ENCODE assay signal across 13 cellular contexts in the genomic region with DNA sequence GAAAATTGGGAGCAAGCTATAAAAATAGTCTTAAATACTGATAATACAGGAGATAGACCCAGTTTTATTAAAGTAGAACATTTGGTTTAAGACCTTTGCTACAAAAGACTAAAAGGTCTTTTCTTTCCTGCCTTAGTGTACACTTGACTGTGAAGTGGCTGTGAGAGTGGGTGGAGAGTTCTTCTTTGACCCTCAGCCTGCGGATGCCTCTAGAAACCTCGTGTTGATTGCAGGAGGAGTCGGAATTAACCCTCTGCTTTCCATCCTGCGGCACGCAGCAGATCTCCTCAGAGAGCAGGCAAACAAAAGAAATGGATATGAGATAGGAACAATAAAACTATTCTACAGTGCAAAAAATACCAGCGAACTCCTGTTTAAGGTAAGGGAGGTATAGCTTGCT. TPM values are rescaled to one million over a fixed set of nuclear protein-coding genes. Genes with fewer than 3 reads are reported as not detected.
A peak's percentile ranks its signal among the peaks of the same experiment; 100 is the strongest.
DNase-seq lines count a peak whose midpoint lies in the region; ATAC-seq and TF ChIP-seq lines count a peak whose summit lies in the region.
"Had no signal": no experiment of that assay in that cellular context is flagged by ENCODE, and none has a peak within 500 bp of the region (broad histone marks: within the 10 kb centered on the region; RNA-seq: fewer than 3 reads in every experiment).

No MANE protein-coding gene starts in this region.

- WGBS in lung, 2 donors, result 45 to 66% methylated on average over 6 of the region's 6 CpGs
- WGBS in transverse colon (ENCODE audit: low coverage in 1 of 2), 2 donors, result 61 to 62% methylated on average over 6 of the region's 6 CpGs

- H3K27me3 ChIP-seq in lung (ENCODE audit: control insufficient read depth, insufficient read depth), result no peaks in the 10 kb centered on the region
- H3K27me3 ChIP-seq in transverse colon, result no peaks in the 10 kb centered on the region
- H3K27me3 ChIP-seq: right atrium auricular region, uterus had no signal

- TF ChIP-seq POLR2A in transverse colon (IDR thresholded peaks at IDR 0.05), result no peak

- no peak overlapping the region for H3K27ac ChIP-seq in lung (ENCODE audit: low read depth in 1 of 2, low read length in 1 of 2)
- H3K27ac ChIP-seq in transverse colon, result peak overlapping the region in 3 of 4 donors; percentile 2 to 42 (median 42)
- H3K27ac ChIP-seq: right atrium auricular region, uterus had no signal

- H3K9me3 Mint-ChIP-seq in activated naive CD4-positive, alpha-beta T cell treated with anti-CD3 and anti-CD28 coated beads for 36 hours, result no peaks in the 10 kb centered on the region
- H3K9me3 Mint-ChIP-seq in activated T-helper 1 cell treated with anti-CD3 and anti-CD28 coated beads, Interleukin-12 subunit alpha, Interleukin-12 subunit beta, Interleukin-2, Interleukin-4 antibody, amounts not matched to agents 30 ng/mL and 10 ng/mL and 1 ng/mL, durations not matched to agents 14 hours and 24 hours and 36 hours, result no peaks in the 10 kb centered on the region

- in situ Hi-C loops in transverse colon (cut with MboI; ENCODE audit: low pct_ligation_motif_present in 1 of 4, low pct_unique_long_range_greater_than_20kb in 1 of 4, low sequenced_read_pairs in 3 of 4), result no loop called here

- intact Hi-C loops in activated naive CD4-positive, alpha-beta T cell treated with anti-CD3 and anti-CD28 coated beads for 36 hours (cut with micrococcal nuclease), result loop anchor here (1.0 kb wide), 2 partner anchors 8 to 11 kb away; no protein-coding TSS in a partner anchor
- intact Hi-C loops in activated T-helper 1 cell treated with anti-CD3 and anti-CD28 coated beads, Interleukin-12 subunit alpha, Interleukin-12 subunit beta, Interleukin-2, Interleukin-4 antibody, amounts not matched to agents 30 ng/mL and 10 ng/mL and 1 ng/mL, durations not matched to agents 14 hours and 24 hours and 36 hours (cut with micrococcal nuclease), result loop anchor here (1.0 to 10.0 kb wide), 5 partner anchors 8 to 723 kb away; a partner anchor contains a TSS
- intact Hi-C loops in transverse colon (cut with DNase I; ENCODE audit: low total_unique reads), result no loop called here

- H3K36me3 Mint-ChIP-seq in activated naive CD4-positive, alpha-beta T cell treated with anti-CD3 and anti-CD28 coated beads for 36 hours (ENCODE audit: low read depth), result peaks cover 47% of the 10 kb centered on the region
- peaks cover 59% of the 10 kb centered on the region for H3K36me3 Mint-ChIP-seq in activated T-helper 1 cell treated with anti-CD3 and anti-CD28 coated beads, Interleukin-12 subunit alpha, Interleukin-12 subunit beta, Interleukin-2, Interleukin-4 antibody, amounts not matched to agents 30 ng/mL and 10 ng/mL and 1 ng/mL, durations not matched to agents 14 hours and 24 hours and 36 hours (ENCODE audit: low read depth)

- H3K27ac Mint-ChIP-seq in activated naive CD4-positive, alpha-beta T cell treated with anti-CD3 and anti-CD28 coated beads for 36 hours, result peak overlapping the region; percentile 94
- peak overlapping the region; percentile 95 for H3K27ac Mint-ChIP-seq in activated T-helper 1 cell treated with anti-CD3 and anti-CD28 coated beads, Interleukin-12 subunit alpha, Interleukin-12 subunit beta, Interleukin-2, Interleukin-4 antibody, amounts not matched to agents 30 ng/mL and 10 ng/mL and 1 ng/mL, durations not matched to agents 14 hours and 24 hours and 36 hours

- ATAC-seq in lung (ENCODE audit: insufficient read depth, low FRiP score) (no peak), HG02885 (IDR thresholded peaks at IDR 0.05; ENCODE audit: poor library complexity, unreplicated experiment) (no peak), HG02938 (IDR thresholded peaks at IDR 0.05; ENCODE audit: unreplicated experiment) (no peak)

- TF ChIP-seq CTCF in lung (IDR thresholded peaks at IDR 0.05; ENCODE audit: control extremely low read depth, extremely low read depth) (no peak), transverse colon (IDR thresholded peaks at IDR 0.05) (no peak)

- H3K9me3 ChIP-seq in lung (ENCODE audit: control insufficient read depth in 2 of 2, insufficient read depth in 1 of 2, low read length in 1 of 2), result no peaks in the 10 kb centered on the region
- no peaks in the 10 kb centered on the region for H3K9me3 ChIP-seq in transverse colon
- H3K9me3 ChIP-seq: right atrium auricular region, uterus had no signal

- no peak for TF ChIP-seq EP300 in transverse colon (IDR thresholded peaks at IDR 0.05; ENCODE audit: low read depth)

- DNase-seq in activated naive CD4-positive, alpha-beta T cell treated with anti-CD3 and anti-CD28 coated beads for 36 hours, result peak; percentile 51
- no peak for DNase-seq in activated naive CD4-positive, alpha-beta T cell treated with Interleukin-2 at 50 U/mL for 16 hours
- no peak for DNase-seq in activated T-helper 1 cell treated with anti-CD3 and anti-CD28 coated beads, Interleukin-12 subunit alpha, Interleukin-12 subunit beta, Interleukin-2, Interleukin-4 antibody, amounts not matched to agents 30 ng/mL and 10 ng/mL and 1 ng/mL, durations not matched to agents 14 hours and 24 hours and 36 hours (ENCODE audit: low spot score)
- peak; percentile 77 for DNase-seq in lung (ENCODE audit: low spot score)
- DNase-seq in transverse colon, result no peak
- no peak for DNase-seq in AG20443 (ENCODE audit: low spot score)
- DNase-seq: mesendoderm, NCI-H1436 treated with DMSO at 0.1 percent for 48 hours, SK-N-SH, uterus had no signal

- peak overlapping the region; percentile 62 for H3K4me3 Mint-ChIP-seq in activated naive CD4-positive, alpha-beta T cell treated with anti-CD3 and anti-CD28 coated beads for 36 hours
- peak overlapping the region; percentile 87 for H3K4me3 Mint-ChIP-seq in activated T-helper 1 cell treated with anti-CD3 and anti-CD28 coated beads, Interleukin-12 subunit alpha, Interleukin-12 subunit beta, Interleukin-2, Interleukin-4 antibody, amounts not matched to agents 30 ng/mL and 10 ng/mL and 1 ng/mL, durations not matched to agents 14 hours and 24 hours and 36 hours

- H3K4me1 Mint-ChIP-seq in activated naive CD4-positive, alpha-beta T cell treated with anti-CD3 and anti-CD28 coated beads for 36 hours (ENCODE audit: low read depth), result peaks cover 97% of the 10 kb centered on the region
- H3K4me1 Mint-ChIP-seq in activated T-helper 1 cell treated with anti-CD3 and anti-CD28 coated beads, Interleukin-12 subunit alpha, Interleukin-12 subunit beta, Interleukin-2, Interleukin-4 antibody, amounts not matched to agents 30 ng/mL and 10 ng/mL and 1 ng/mL, durations not matched to agents 14 hours and 24 hours and 36 hours (ENCODE audit: low read depth), result peaks cover 96% of the 10 kb centered on the region

- CTCF ChIA-PET in activated naive CD4-positive, alpha-beta T cell treated with anti-CD3 and anti-CD28 coated beads for 36 hours (lab: Charles Lee), result interaction anchor here (1.0 to 8.9 kb wide), 6 partner anchors 8 to 224 kb away, joined by 3 to 109 read pairs (median 4); a partner anchor contains a TSS

- H3K36me3 ChIP-seq in lung (ENCODE audit: control insufficient read depth in 2 of 2, insufficient read depth in 2 of 2, low read length in 2 of 2) (peaks cover 8 to 10% of the 10 kb centered on the region in 2 donors), transverse colon (peaks cover 0 to 26% (median 10%) of the 10 kb centered on the region in 4 donors)
- H3K36me3 ChIP-seq: right atrium auricular region, uterus had no signal

- no peaks in the 10 kb centered on the region for H3K27me3 Mint-ChIP-seq in activated naive CD4-positive, alpha-beta T cell treated with anti-CD3 and anti-CD28 coated beads for 36 hours (ENCODE audit: low read depth)
- H3K27me3 Mint-ChIP-seq in activated T-helper 1 cell treated with anti-CD3 and anti-CD28 coated beads, Interleukin-12 subunit alpha, Interleukin-12 subunit beta, Interleukin-2, Interleukin-4 antibody, amounts not matched to agents 30 ng/mL and 10 ng/mL and 1 ng/mL, durations not matched to agents 14 hours and 24 hours and 36 hours (ENCODE audit: insufficient read depth), result no peaks in the 10 kb centered on the region

- H3K4me1 ChIP-seq in lung (ENCODE audit: control insufficient read depth in 2 of 2, insufficient read depth in 2 of 2, low read length in 2 of 2) (peaks cover 3 to 9% of the 10 kb centered on the region in 2 donors), transverse colon (no peaks in the 10 kb centered on the region)

- H3K4me3 ChIP-seq in lung (no peak overlapping the region), transverse colon (no peak overlapping the region)
- H3K4me3 ChIP-seq: right atrium auricular region, uterus had no signal

RNA-seq across cellular contexts. Expression of a gene that starts 36.5 kb away (rescaled TPM):
- 10 to 100 TPM; 32.4 to 34.2 TPM for total RNA-seq in activated naive CD4-positive, alpha-beta T cell treated with anti-CD3 and anti-CD28 coated beads for 36 hours
- total RNA-seq in activated T-helper 1 cell treated with anti-CD3 and anti-CD28 coated beads, Interleukin-12 subunit alpha, Interleukin-12 subunit beta, Interleukin-2, Interleukin-4 antibody, amounts not matched to agents 30 ng/mL and 10 ng/mL and 1 ng/mL, durations not matched to agents 14 hours and 24 hours and 36 hours, result 29.5 and 31.1 TPM in 2 replicates
- total RNA-seq in lung (10 to 100 TPM; 11.8 to 23.4 TPM), transverse colon (10 to 100 TPM; 20.6 to 91.1 (median 40.0) TPM)
- polyA plus RNA-seq in lung, result 1 to 10 TPM; 4.4 to 7.0 TPM

RNA-seq across cellular contexts. Expression of a gene that starts 36.7 kb away (rescaled TPM):
- total RNA-seq in activated naive CD4-positive, alpha-beta T cell treated with anti-CD3 and anti-CD28 coated beads for 36 hours, result 10 to 100 TPM; 16.1 to 17.0 TPM
- 28.1 and 36.6 TPM in 2 replicates for total RNA-seq in activated T-helper 1 cell treated with anti-CD3 and anti-CD28 coated beads, Interleukin-12 subunit alpha, Interleukin-12 subunit beta, Interleukin-2, Interleukin-4 antibody, amounts not matched to agents 30 ng/mL and 10 ng/mL and 1 ng/mL, durations not matched to agents 14 hours and 24 hours and 36 hours
- total RNA-seq in lung (10 to 100 TPM; 11.7 to 22.0 TPM), transverse colon (10 to 100 TPM in 3 of 4 donors, 1 to 10 TPM in 1; 5.0 to 22.4 (median 12.4) TPM)
- polyA plus RNA-seq in lung, result 10 to 100 TPM; 13.9 to 18.7 TPM

Comparison
In these comparisons a context has a peak if more than half of its experiments do, and no peak if none do; other contexts are left out.
1. DNase-seq: peak in activated naive CD4-positive, alpha-beta T cell treated with anti-CD3 and anti-CD28 coated beads for 36 hours (single experiment) and lung (single experiment); none in activated naive CD4-positive, alpha-beta T cell treated with Interleukin-2 at 50 U/mL for 16 hours (single experiment), activated T-helper 1 cell treated with anti-CD3 and anti-CD28 coated beads, Interleukin-12 subunit alpha, Interleukin-12 subunit beta, Interleukin-2, Interleukin-4 antibody, amounts not matched to agents 30 ng/mL and 10 ng/mL and 1 ng/mL, durations not matched to agents 14 hours and 24 hours and 36 hours (single experiment), transverse colon (single experiment) and AG20443 (single experiment).
2. H3K27ac ChIP-seq: peak in transverse colon (3 of 4); none in lung (0 of 2).